Comparison of ENCODE assay signal across 8 cellular contexts in the genomic region with DNA sequence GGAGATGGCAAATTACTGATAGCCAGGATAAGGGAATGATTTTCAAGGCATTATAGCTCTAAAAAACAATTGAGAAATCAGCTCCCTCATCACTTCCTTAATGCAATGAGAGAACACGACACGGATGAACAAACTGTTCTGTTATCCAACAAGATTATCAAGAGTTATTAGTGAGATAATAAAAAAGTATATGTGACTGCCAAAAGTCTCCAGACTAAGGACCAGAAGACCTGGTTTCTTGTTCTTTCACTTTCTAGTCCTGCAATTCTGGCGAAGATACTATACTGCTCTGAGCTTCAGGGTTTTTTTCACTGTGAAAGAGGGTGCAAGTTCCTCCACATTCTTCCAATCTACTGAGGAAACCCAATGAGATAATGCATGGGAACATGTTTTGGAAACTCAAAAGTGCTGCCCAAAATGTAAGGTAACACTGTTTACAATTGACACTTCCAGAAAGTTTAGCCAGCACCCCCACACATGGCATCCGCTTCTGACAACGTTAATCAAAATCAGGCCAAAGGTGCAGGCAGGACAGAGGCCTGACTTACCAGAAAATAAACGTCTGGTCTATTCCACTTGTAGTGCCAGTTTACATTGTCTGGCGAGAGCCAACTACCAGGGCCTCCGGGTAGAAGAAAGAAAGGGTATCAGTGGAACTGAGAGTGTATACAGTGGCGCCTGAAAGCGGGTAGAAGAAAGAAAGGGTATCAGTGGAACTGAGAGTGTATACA. TPM values are rescaled to one million over a fixed set of nuclear protein-coding genes. Genes with fewer than 3 reads are reported as not detected.
DNase-seq lines count a peak whose midpoint lies in the region; ATAC-seq and TF ChIP-seq lines count a peak whose summit lies in the region.

No MANE protein-coding gene starts in this region.

- peak overlapping the region in 3 of 4 donors; percentile 76 to 86 (median 79) for H3K27ac ChIP-seq in sigmoid colon

- CTCF ChIA-PET in T-cell (lab: Charles Lee), result no interaction called here

- TF ChIP-seq CTCF in GM13977 (IDR thresholded peaks at IDR 0.05; ENCODE audit: extremely low read depth, insufficient read depth, missing control alignments) (no peak), sigmoid colon (IDR thresholded peaks at IDR 0.05) (no peak)

- no peaks in the 10 kb centered on the region for H3K27me3 Mint-ChIP-seq in T-cell

- peak overlapping the region; percentile 90 to 92 for H3K27ac Mint-ChIP-seq in T-cell

- 3 to 18% methylated on average over 9 to 10 of the region's 10 CpGs for WGBS in sigmoid colon, 2 donors

- H3K36me3 Mint-ChIP-seq in T-cell, result peaks cover 31% of the 10 kb centered on the region

- DNase-seq in GM13977 (ENCODE audit: low spot score) (peak; percentile 12), T-cell (peak in 3 of 34 experiments; percentile 1 to 12 (median 9)), fibroblast of gingiva (ENCODE audit: low read depth) (peak; percentile 43), sigmoid colon (no peak), epidermal melanocyte (ENCODE audit: insufficient read length, low spot score) (no peak), AG08395 (ENCODE audit: low spot score) (no peak), kidney tubule cell (ENCODE audit: low spot score) (no peak)

- H3K36me3 ChIP-seq in sigmoid colon, result no peaks in the 10 kb centered on the region

- TF ChIP-seq POLR2A in sigmoid colon (IDR thresholded peaks at IDR 0.05), result no peak

- no peaks in the 10 kb centered on the region for H3K27me3 ChIP-seq in sigmoid colon

- POLR2A ChIA-PET in T-cell (lab: Charles Lee), result interaction anchor here (0.5 to 0.6 kb wide), 2 partner anchors 257 to 289 kb away, joined by 3 to 7 read pairs; no protein-coding TSS in a partner anchor

- in situ Hi-C loops in GM13977 (cut with MboI; ENCODE audit: low pct_unique_long_range_greater_than_20kb, low sequenced_read_pairs, unreplicated experiment), result no loop called here

- peak overlapping the region; percentile 68 to 91 (median 71) for H3K4me3 Mint-ChIP-seq in T-cell

- H3K9me3 ChIP-seq in sigmoid colon, result no peaks in the 10 kb centered on the region

- TF ChIP-seq EP300 in sigmoid colon (IDR thresholded peaks at IDR 0.05), result no peak

- H3K4me3 ChIP-seq in sigmoid colon, result peak overlapping the region in 3 of 4 donors; percentile 61 to 67 (median 66)

- ATAC-seq in T-cell (replicated peaks in 1 of 4), result no peak
- ATAC-seq in GM19455 (IDR thresholded peaks at IDR 0.05; ENCODE audit: unreplicated experiment), result no peak

- H3K9me3 Mint-ChIP-seq in T-cell, result no peaks in the 10 kb centered on the region

- peaks cover 23 to 36% (median 29%) of the 10 kb centered on the region in 3 donors for H3K4me1 Mint-ChIP-seq in T-cell

- H3K4me1 ChIP-seq in sigmoid colon, result peaks cover 0 to 23% (median 14%) of the 10 kb centered on the region in 4 donors

- intact Hi-C loops in sigmoid colon (cut with DNase I), result loop anchor here (10.0 kb wide), 1 partner anchor 76 kb away; no protein-coding TSS in a partner anchor

RNA-seq across cellular contexts. Expression of gene KANK1, which starts 35.6 kb away (rescaled TPM):
- total RNA-seq in T-cell, result 10 to 100 TPM in 4 of 5 donors, 1 to 10 TPM in 1; 5.3 to 30.3 (median 14.1) TPM
- 100 to 1,000 TPM in 1 of 4 donors, 10 to 100 TPM in 3; 67.8 to 127 (median 91.0) TPM for total RNA-seq in sigmoid colon
- polyA plus RNA-seq in sigmoid colon, result 10 to 100 TPM; 11.5 to 21.0 (median 15.0) TPM

Comparison
In these comparisons a context has a peak if more than half of its experiments do, and no peak if none do; other contexts are left out.
1. DNase-seq: peak in GM13977 (single experiment) and fibroblast of gingiva (single experiment); none in sigmoid colon (single experiment), epidermal melanocyte (single experiment), AG08395 (single experiment) and kidney tubule cell (single experiment).